In the genomic region with DNA sequence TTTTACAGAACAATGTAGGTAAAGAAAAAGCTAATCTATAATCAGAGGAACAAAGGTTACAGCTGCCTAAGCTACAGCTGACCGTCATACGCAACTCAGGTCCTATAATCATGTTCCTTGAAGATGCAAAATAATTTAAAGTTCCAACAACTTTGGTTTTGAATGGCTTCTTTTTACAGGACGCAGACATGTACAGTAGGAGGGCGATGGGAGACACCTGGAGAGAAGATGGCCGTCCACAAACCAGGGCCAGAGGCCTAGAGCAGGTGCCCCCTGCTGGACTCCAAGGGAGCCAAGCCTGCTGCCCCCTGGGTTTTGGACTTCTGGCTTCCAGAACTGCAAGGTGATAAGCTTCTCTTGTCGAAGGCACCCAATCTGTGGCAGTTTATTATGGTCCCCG, we compare ENCODE assay signal across 12 cellular contexts. TPM values are rescaled to one million over a fixed set of nuclear protein-coding genes. Genes with fewer than 3 reads are reported as not detected.
DNase-seq lines count a peak whose midpoint lies in the region; ATAC-seq and TF ChIP-seq lines count a peak whose summit lies in the region.
"Had no signal": no experiment of that assay in that cellular context is flagged by ENCODE, and none has a peak within 500 bp of the region (broad histone marks: within the 10 kb centered on the region; RNA-seq: fewer than 3 reads in every experiment).

No MANE protein-coding gene starts in this region.

- CTCF ChIA-PET in AG04450 (lab: Charles Lee), result interaction anchor here (0.9 to 1.2 kb wide), 4 partner anchors 9 to 106 kb away, joined by 3 to 9 read pairs (median 5); no protein-coding TSS in a partner anchor
- CTCF ChIA-PET in activated CD8-positive, alpha-beta memory T cell treated with anti-CD3 and anti-CD28 coated beads, Interleukin-2, amount 10 ng/mL, durations not matched to agents 7 days and 5 days (lab: Charles Lee), result interaction anchor here (1.1 to 1.7 kb wide), 3 partner anchors 9 to 345 kb away, joined by 3 to 4 read pairs (median 4); no protein-coding TSS in a partner anchor

- H3K4me1 Mint-ChIP-seq in GM23338, result no peaks in the 10 kb centered on the region
- no peaks in the 10 kb centered on the region for H3K4me1 Mint-ChIP-seq in activated CD8-positive, alpha-beta memory T cell treated with anti-CD3 and anti-CD28 coated beads, Interleukin-2, amount 10 ng/mL, durations not matched to agents 7 days and 5 days

- H3K4me2 ChIP-seq in GM23338, result no peak overlapping the region

- H4K20me1 ChIP-seq in GM23338 (replicated peaks; ENCODE audit: insufficient read depth), result no peaks in the 10 kb centered on the region

- no peaks in the 10 kb centered on the region for H3K79me2 ChIP-seq in GM23338 (replicated peaks; ENCODE audit: insufficient read depth)

- H3K9me3 ChIP-seq in AG04450 (ENCODE audit: control insufficient read depth, insufficient read depth, low read length), result peaks cover 27% of the 10 kb centered on the region
- H3K9me3 ChIP-seq in WERI-Rb-1 (ENCODE audit: severe bottlenecking), result peaks cover 19% of the 10 kb centered on the region
- no peaks in the 10 kb centered on the region for H3K9me3 ChIP-seq in testis

- H3K4me1 ChIP-seq in GM23338 (ENCODE audit: insufficient read depth) (no peaks in the 10 kb centered on the region), testis (no peaks in the 10 kb centered on the region)

- POLR2A ChIA-PET in AG04450 (lab: Yijun Ruan, JAX), result interaction anchor here (0.7 to 1.1 kb wide), 2 partner anchors 10 to 28 kb away, joined by 3 read pairs; no protein-coding TSS in a partner anchor

- no peaks in the 10 kb centered on the region for H3F3A ChIP-seq in GM23338 (replicated peaks; ENCODE audit: low read depth)

- H3K27me3 Mint-ChIP-seq in GM23338 (ENCODE audit: insufficient read depth, low read depth, poor library complexity), result peaks cover 13% of the 10 kb centered on the region
- peaks cover 6% of the 10 kb centered on the region for H3K27me3 Mint-ChIP-seq in activated CD8-positive, alpha-beta memory T cell treated with anti-CD3 and anti-CD28 coated beads, Interleukin-2, amount 10 ng/mL, durations not matched to agents 7 days and 5 days

- no peak overlapping the region for H3K27ac ChIP-seq in AG04450 (ENCODE audit: low read depth, low read length)
- no peak overlapping the region for H3K27ac ChIP-seq in GM23338 (ENCODE audit: low read depth)
- H3K27ac ChIP-seq in WERI-Rb-1, result no peak overlapping the region
- H3K27ac ChIP-seq in testis, result no peak overlapping the region

- WGBS in testis, 2 donors, result 90 to 91% methylated on average over 7 of the region's 7 CpGs

- H3K4me3 ChIP-seq in AG04450 (ENCODE audit: low read depth, low read length) (no peak overlapping the region), GM23338 (no peak overlapping the region), WERI-Rb-1 (ENCODE audit: low read depth, low read length) (no peak overlapping the region), testis (no peak overlapping the region)

- H2AFZ ChIP-seq in GM23338, result no peak overlapping the region

- intact Hi-C loops in testis (cut with DNase I; ENCODE audit: low total_unique reads), result no loop called here

- ATAC-seq in GM23338 (peak; percentile 74), GM18867 (IDR thresholded peaks at IDR 0.05; ENCODE audit: unreplicated experiment) (no peak), HG03460 (IDR thresholded peaks at IDR 0.05; ENCODE audit: unreplicated experiment) (no peak)
- ATAC-seq in activated CD8-positive, alpha-beta memory T cell treated with anti-CD3 and anti-CD28 coated beads, Interleukin-2, amount 10 ng/mL, durations not matched to agents 7 days and 5 days, result no peak

- H3K27ac Mint-ChIP-seq in GM23338, result no peak overlapping the region
- H3K27ac Mint-ChIP-seq in activated CD8-positive, alpha-beta memory T cell treated with anti-CD3 and anti-CD28 coated beads, Interleukin-2, amount 10 ng/mL, durations not matched to agents 7 days and 5 days, result no peak overlapping the region

- peak; percentile 40 for TF ChIP-seq CTCF in AG04450 (IDR thresholded peaks at IDR 0.05; ENCODE audit: low read depth, low read length)
- TF ChIP-seq CTCF in GM23338 (conservative IDR thresholded peaks at IDR 0.05; ENCODE audit: low read depth in 2 of 2), result peak; percentile 65 to 73
- TF ChIP-seq CTCF in WERI-Rb-1 (IDR thresholded peaks at IDR 0.05; ENCODE audit: low read depth, low read length), result peak; percentile 86
- peak in 1 of 3 experiments; percentile 9 for TF ChIP-seq CTCF in testis (IDR thresholded peaks at IDR 0.05)

- TF ChIP-seq POLR2A in testis (IDR thresholded peaks at IDR 0.05), result no peak

- no peak overlapping the region for H3K4me3 Mint-ChIP-seq in GM23338
- no peak overlapping the region for H3K4me3 Mint-ChIP-seq in activated CD8-positive, alpha-beta memory T cell treated with anti-CD3 and anti-CD28 coated beads, Interleukin-2, amount 10 ng/mL, durations not matched to agents 7 days and 5 days

- no peaks in the 10 kb centered on the region for H3K36me3 ChIP-seq in GM23338 (ENCODE audit: insufficient read depth)
- H3K36me3 ChIP-seq in WERI-Rb-1, result no peaks in the 10 kb centered on the region
- no peaks in the 10 kb centered on the region for H3K36me3 ChIP-seq in testis (ENCODE audit: low read depth, missing control alignments)

- peaks cover 30% of the 10 kb centered on the region for H3K9me3 Mint-ChIP-seq in GM23338
- H3K9me3 Mint-ChIP-seq in activated CD8-positive, alpha-beta memory T cell treated with anti-CD3 and anti-CD28 coated beads, Interleukin-2, amount 10 ng/mL, durations not matched to agents 7 days and 5 days (ENCODE audit: low read depth), result no peaks in the 10 kb centered on the region

- DNase-seq in AG04450 (ENCODE audit: low read depth, low spot score) (no peak), GM23338 (ENCODE audit: low spot score) (peak; percentile 77), WERI-Rb-1 (peak; percentile 63), iPS-NIHi7 (ENCODE audit: extremely low spot score) (peak; percentile 70), testis (no peak)
- DNase-seq in activated CD8-positive, alpha-beta memory T cell treated with anti-CD3 and anti-CD28 coated beads, Interleukin-2, amount 10 ng/mL, durations not matched to agents 7 days and 5 days, result no peak
- DNase-seq: activated effector memory CD4-positive, alpha-beta T cell treated with anti-CD3 and anti-CD28 coated beads, Interleukin-2, amount 50 U/mL, for 16 hours; COR-L47; NCI-H524 treated with DMSO at 0.1 percent for 48 hours; retina had no signal

- H3K27me3 ChIP-seq in AG04450 (ENCODE audit: control insufficient read depth, insufficient read depth, low read length), result no peaks in the 10 kb centered on the region
- peaks cover 35% of the 10 kb centered on the region for H3K27me3 ChIP-seq in GM23338 (ENCODE audit: insufficient read depth)
- H3K27me3 ChIP-seq in WERI-Rb-1 (ENCODE audit: insufficient read depth, low read depth, severe bottlenecking), result no peaks in the 10 kb centered on the region
- H3K27me3 ChIP-seq in testis, result no peaks in the 10 kb centered on the region

- no peaks in the 10 kb centered on the region for H3K9me2 ChIP-seq in GM23338 (ENCODE audit: insufficient read depth)

- H3K36me3 Mint-ChIP-seq in GM23338 (ENCODE audit: low read depth), result peaks cover 8% of the 10 kb centered on the region; the same call in 1 of the 3 replicates
- H3K36me3 Mint-ChIP-seq in activated CD8-positive, alpha-beta memory T cell treated with anti-CD3 and anti-CD28 coated beads, Interleukin-2, amount 10 ng/mL, durations not matched to agents 7 days and 5 days, result no peaks in the 10 kb centered on the region

TF ChIP-seq in GM23338, 12 proteins besides CTCF, POLR2A, EP300 and RAD21 (continues in another document):
- TF ChIP-seq STAT1 (IDR thresholded peaks at IDR 0.05; ENCODE audit: unreplicated experiment) (no peak), EZH2 (IDR thresholded peaks at IDR 0.05; ENCODE audit: low read depth, unreplicated experiment) (no peak), CREB1 (CRISPR knock-in tag; IDR thresholded peaks at IDR 0.05; ENCODE audit: low read depth) (no peak), NANOG (IDR thresholded peaks at IDR 0.05; ENCODE audit: borderline replicate concordance) (no peak)

RNA-seq across cellular contexts. Expression of gene HGFAC, which starts 10.6 kb away (rescaled TPM):
- 0.05 TPM in 1 of 2 replicates, not detected in the other for polyA plus RNA-seq in AG04450 (2011; rRNA removed)
- polyA minus RNA-seq in AG04450 (2011; rRNA and poly(A)+ RNA removed), result not detected in 2 replicates
- 0.94 TPM in 1 of 2 replicates, not detected in the other for total RNA-seq in GM23338 (2014; rRNA removed; shearing (Covaris generic))
- not detected in 2 replicates for polyA plus RNA-seq in GM23338 (2016; fragmentation: Nextera tagmentation; extraction: Ambion mirVana)
- not detected for total RNA-seq in activated CD8-positive, alpha-beta memory T cell treated with anti-CD3 and anti-CD28 coated beads, Interleukin-2, amount 10 ng/mL, durations not matched to agents 7 days and 5 days
- 10 to 100 TPM; 16.8 to 72.3 TPM for total RNA-seq in testis
- 15.5 TPM for polyA plus RNA-seq in testis (ENCODE audit: insufficient read depth, low read depth, low replicate concordance)

RNA-seq across cellular contexts. Expression of gene DOK7, which starts 10.7 kb away (rescaled TPM):
- polyA plus RNA-seq in AG04450 (2011; rRNA removed) (not detected in 2 replicates), GM23338 (2016; fragmentation: Nextera tagmentation; extraction: Ambion mirVana) (0.31 and 0.34 TPM in 2 replicates), testis (ENCODE audit: insufficient read depth, low read depth, low replicate concordance) (9.3 TPM)
- polyA minus RNA-seq in AG04450 (2011; rRNA and poly(A)+ RNA removed), result not detected in 2 replicates
- total RNA-seq in GM23338 (2014; rRNA removed; shearing (Covaris generic)), result 0.52 and 0.54 TPM in 2 replicates
- not detected for total RNA-seq in activated CD8-positive, alpha-beta memory T cell treated with anti-CD3 and anti-CD28 coated beads, Interleukin-2, amount 10 ng/mL, durations not matched to agents 7 days and 5 days
- total RNA-seq in testis, result 10 to 100 TPM; 22.9 to 29.5 TPM

Comparison
In these comparisons a context has a peak if more than half of its experiments do, and no peak if none do; other contexts are left out.
1. DNase-seq: peak in GM23338 (single experiment), WERI-Rb-1 (single experiment) and iPS-NIHi7 (single experiment); none in AG04450 (single experiment), activated CD8-positive, alpha-beta memory T cell treated with anti-CD3 and anti-CD28 coated beads, Interleukin-2, amount 10 ng/mL, durations not matched to agents 7 days and 5 days (single experiment) and testis (single experiment).
2. RNA of gene DOK7, which starts 10.7 kb away (total RNA-seq): 22.9 to 29.5 TPM in testis; 0.52 to 0.54 TPM in GM23338 and not detected in activated CD8-positive, alpha-beta memory T cell treated with anti-CD3 and anti-CD28 coated beads, Interleukin-2, amount 10 ng/mL, durations not matched to agents 7 days and 5 days; every median in the first group is over 10 times any median in the second.